8 cellular contexts compared by ENCODE assay signal in the genomic region with DNA sequence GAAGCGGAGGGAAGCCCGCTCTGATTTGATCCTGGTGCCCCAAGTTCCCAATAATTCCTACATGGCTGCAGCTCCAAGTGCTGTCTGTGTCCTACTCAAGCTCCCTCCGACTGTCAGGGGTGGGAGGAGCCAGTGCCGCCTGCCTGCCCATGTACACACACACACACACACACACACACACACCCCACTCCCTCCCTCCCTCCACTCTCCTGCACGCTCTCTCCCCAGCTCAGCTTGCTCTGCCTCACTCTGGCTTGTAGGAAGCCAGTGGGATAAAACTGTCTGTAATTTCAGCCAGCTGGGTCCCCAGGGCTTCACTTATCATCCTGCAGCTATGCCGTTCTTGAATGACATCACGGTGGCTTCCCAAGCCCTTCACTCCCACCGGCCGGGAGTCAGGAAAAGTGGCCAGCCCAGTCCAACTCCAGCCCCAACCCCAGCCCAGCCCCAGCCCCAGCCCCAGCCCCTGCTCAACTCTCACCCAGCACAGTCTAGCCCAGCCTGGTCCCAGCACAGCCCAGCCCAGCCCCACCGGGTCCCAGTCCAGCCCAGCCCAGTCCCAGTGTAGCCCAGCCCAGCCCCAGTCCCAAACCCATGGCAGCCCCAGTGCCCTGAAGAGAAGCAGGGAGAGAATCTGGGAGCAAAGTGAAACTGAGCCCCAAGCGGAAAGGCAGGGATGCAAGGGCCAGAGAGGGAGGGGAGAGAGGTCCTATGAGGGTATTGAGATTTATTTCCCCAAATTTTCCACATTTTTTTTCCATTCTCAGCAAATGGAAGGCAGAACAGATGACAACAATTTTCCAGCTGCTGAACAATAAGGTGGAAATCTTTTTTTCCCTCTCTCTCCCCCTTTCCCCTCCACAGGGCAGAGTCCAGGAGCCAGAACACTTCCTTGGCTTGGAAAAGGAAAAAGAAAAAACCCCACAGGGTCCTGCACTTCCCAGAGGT.
A peak's percentile ranks its signal among the peaks of the same experiment; 100 is the strongest.
DNase-seq lines count a peak whose midpoint lies in the region; ATAC-seq lines count a peak whose summit lies in the region.

No MANE protein-coding gene starts in this region.

- DNase-seq in AG20443 (ENCODE audit: low spot score) (peak; percentile 93), NCI-H2227 treated with DMSO at 0.1 percent for 48 hours (lab: John Stamatoyannopoulos, UW) (peak; percentile 87), fibroblast of the conjunctiva (ENCODE audit: low read depth) (peak; percentile 96), non-pigmented ciliary epithelial cell (ENCODE audit: low read depth) (peak; percentile 68), COLO668 (lab: John Stamatoyannopoulos, UW; ENCODE audit: unreplicated experiment) (no peak)

- ATAC-seq in GM18861 (IDR thresholded peaks at IDR 0.05; ENCODE audit: unreplicated experiment) = no peak
- ATAC-seq in HG03457 (IDR thresholded peaks at IDR 0.05; ENCODE audit: unreplicated experiment) = no peak
- ATAC-seq in HG02885 (IDR thresholded peaks at IDR 0.05; ENCODE audit: poor library complexity, unreplicated experiment) = no peak
